In genomic region chr5:163564321-163564924, GRCh38 we compare ENCODE assay signal across 8 cellular contexts. TPM values are rescaled to one million over a fixed set of nuclear protein-coding genes. Genes with fewer than 3 reads are reported as not detected.
DNase-seq lines count a peak whose midpoint lies in the region; ATAC-seq and TF ChIP-seq lines count a peak whose summit lies in the region.

No MANE protein-coding gene starts in this region.

- WGBS in GM23248 (ENCODE audit: low coverage in 1 of 2, low lambda C conversion rate in 2 of 2, missing lambda C conversion rate in 2 of 2), 2 experiments, result 8 to 9% methylated on average over 7 of the region's 7 CpGs

- H3K9me2 ChIP-seq in GM23248 (ENCODE audit: insufficient read depth), result no peaks in the 10 kb centered on the region

- no peak overlapping the region for H3K4me2 ChIP-seq in GM23248 (ENCODE audit: unreplicated experiment)

- H4K20me1 ChIP-seq in GM23248 (ENCODE audit: insufficient read depth), result no peaks in the 10 kb centered on the region

- peak; percentile 47 for DNase-seq in ELF-1 (ENCODE audit: low read depth, low spot score)
- peak; percentile 72 for DNase-seq in GM23248
- peak; percentile 14 for DNase-seq in NCI-H146 treated with DMSO at 0.1 percent for 48 hours (lab: John Stamatoyannopoulos, UW; ENCODE audit: unreplicated experiment)
- peak; percentile 49 to 64 for DNase-seq in activated CD4-positive, alpha-beta T cell treated with anti-CD3 and anti-CD28 coated beads for 24 hours (ENCODE audit: low read depth in 2 of 2)
- DNase-seq in cerebellum (ENCODE audit: low spot score), result peak; percentile 70
- no peak for DNase-seq in left lung
- DNase-seq in stimulated activated CD8-positive, alpha-beta memory T cell treated with anti-CD3 and anti-CD28 coated beads, Interleukin-12 subunit alpha, Interleukin-12 subunit beta, amount 100 ng/mL, for 1 hour (ENCODE audit: low read depth), result peak; percentile 39

- in situ Hi-C loops in GM23248 (cut with MboI), result loop anchor here (10.0 to 25.0 kb wide), 3 partner anchors 448 to 1648 kb away; no protein-coding TSS in a partner anchor

- H3K9ac ChIP-seq in GM23248, result no peak overlapping the region

- intact Hi-C loops in left lung (cut with DNase I), result loop anchor here in 1 of 2 donors (10.0 kb wide), 1 partner anchor 940 kb away; no protein-coding TSS in a partner anchor

- no peaks in the 10 kb centered on the region for H3K79me2 ChIP-seq in GM23248 (ENCODE audit: insufficient read depth)

- ATAC-seq in left lung (peak; percentile 90), GM19397 (IDR thresholded peaks at IDR 0.05; ENCODE audit: unreplicated experiment) (no peak)

- H3K36me3 ChIP-seq in GM23248 (ENCODE audit: low read depth), result no peaks in the 10 kb centered on the region
- H3K36me3 ChIP-seq in left lung, result no peaks in the 10 kb centered on the region

- H3K27me3 ChIP-seq in GM23248 (replicated peaks; ENCODE audit: insufficient read depth), result peaks cover 17% of the 10 kb centered on the region; the same call in 1 of the 2 replicates
- H3K27me3 ChIP-seq in left lung, result peaks cover 18 to 47% of the 10 kb centered on the region in 2 donors

- TF ChIP-seq CTCF in left lung (IDR thresholded peaks at IDR 0.05), result peak; percentile 90 to 91

- H3K4me1 ChIP-seq in GM23248 (ENCODE audit: insufficient read depth) (peaks cover 24% of the 10 kb centered on the region), left lung (peaks cover 13 to 15% of the 10 kb centered on the region in 2 donors)

- no peak overlapping the region for H2AFZ ChIP-seq in GM23248

- peaks cover 14% of the 10 kb centered on the region for H3F3A ChIP-seq in GM23248 (ENCODE audit: insufficient read depth)

- no peaks in the 10 kb centered on the region for H3K9me3 ChIP-seq in GM23248 (ENCODE audit: low read depth)
- no peaks in the 10 kb centered on the region for H3K9me3 ChIP-seq in left lung

- no peak overlapping the region for H3K4me3 ChIP-seq in GM23248
- no peak overlapping the region for H3K4me3 ChIP-seq in left lung

- H3K27ac ChIP-seq in GM23248 (no peak overlapping the region), left lung (no peak overlapping the region)

RNA-seq across cellular contexts. Expression of gene MAT2B, which starts 59.0 kb away (rescaled TPM):
- total RNA-seq in GM23248 (2014; rRNA removed; shearing (Covaris generic)), result 61.3 and 63.1 TPM in 2 replicates
- polyA plus RNA-seq in GM23248 (2016; fragmentation: Nextera tagmentation; extraction: Ambion mirVana), result 95.5 and 98.8 TPM in 2 replicates
- 33.4 TPM for total RNA-seq in cerebellum
- 10 to 100 TPM; 51.8 to 61.1 TPM for total RNA-seq in left lung

Comparison
In these comparisons a context has a peak if more than half of its experiments do, and no peak if none do; other contexts are left out.
1. DNase-seq: peak in ELF-1 (single experiment), GM23248 (single experiment), NCI-H146 treated with DMSO at 0.1 percent for 48 hours (single experiment), activated CD4-positive, alpha-beta T cell treated with anti-CD3 and anti-CD28 coated beads for 24 hours (2 of 2), cerebellum (single experiment) and stimulated activated CD8-positive, alpha-beta memory T cell treated with anti-CD3 and anti-CD28 coated beads, Interleukin-12 subunit alpha, Interleukin-12 subunit beta, amount 100 ng/mL, for 1 hour (single experiment); none in left lung (0 of 2).